ENCODE assay signal across 33 cellular contexts in the genomic region with DNA sequence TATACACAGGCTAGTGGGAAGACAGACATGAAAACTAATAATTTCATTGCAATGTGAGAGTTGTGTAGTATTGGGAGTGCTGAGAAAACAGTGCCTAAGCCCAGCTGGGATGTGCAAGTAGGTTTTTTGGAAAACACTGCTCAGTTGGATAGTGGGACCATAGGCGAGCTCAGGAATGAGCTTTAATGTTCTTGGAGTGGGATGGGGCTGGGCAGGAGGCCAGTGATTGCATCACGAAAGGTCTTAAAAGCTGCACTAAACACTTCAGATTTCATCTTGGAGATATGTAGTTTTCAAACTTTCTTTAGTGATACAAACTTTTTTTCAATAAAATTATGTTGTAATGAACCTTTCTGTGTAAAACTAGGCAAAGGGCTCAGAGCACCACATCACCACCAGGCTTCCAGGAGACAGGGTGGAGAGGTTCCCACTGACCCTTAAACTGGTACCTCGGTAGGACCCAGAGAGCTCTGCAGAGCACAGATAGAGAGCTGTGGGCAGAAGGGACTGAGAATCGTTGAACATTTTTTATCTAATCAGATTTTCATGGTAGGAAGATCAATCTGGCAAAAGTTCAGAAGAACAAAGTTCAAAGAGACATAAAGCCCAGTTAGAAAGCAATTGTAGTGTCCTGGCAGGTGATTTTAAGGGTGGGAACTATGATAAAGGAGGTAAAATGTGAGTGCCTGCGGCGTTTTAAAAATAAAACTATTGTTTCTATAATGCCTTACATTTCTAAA.
DNase-seq lines count a peak whose midpoint lies in the region; ATAC-seq and TF ChIP-seq lines count a peak whose summit lies in the region.
"Had no signal": no experiment of that assay in that cellular context is flagged by ENCODE, and none has a peak within 500 bp of the region (broad histone marks: within the 10 kb centered on the region; RNA-seq: fewer than 3 reads in every experiment).

No MANE protein-coding gene starts in this region.

- no CpG with 5 or more reads among the region's 6 CpGs for WGBS in trophoblast cell (ENCODE audit: extremely low coverage, insufficient coverage, insufficient read length)

- no peak overlapping the region for H3K23ac ChIP-seq in trophoblast cell (ENCODE audit: low read length)

- H3K36me3 Mint-ChIP-seq in type B pancreatic cell: peaks cover 5% of the 10 kb centered on the region

- H4K8ac ChIP-seq in trophoblast cell (ENCODE audit: low read depth, low read length): no peak overlapping the region

- H3K4me1 Mint-ChIP-seq in type B pancreatic cell (ENCODE audit: unreplicated experiment): no peaks in the 10 kb centered on the region
- H3K4me1 Mint-ChIP-seq: B cell; endodermal cell; stimulated activated naive B cell treated with anti-CD40 and anti-IgM and Interleukin-4, amounts not matched to agents 10 μg/mL and 1 μg/mL and 100 μg/mL, for 72 hours had no signal

- no peak overlapping the region for H3K4me2 ChIP-seq in trophoblast cell (ENCODE audit: low read length)

- H2BK12ac ChIP-seq in trophoblast cell (ENCODE audit: low read length): no peak overlapping the region

- no peak overlapping the region for H2BK120ac ChIP-seq in trophoblast cell (ENCODE audit: insufficient read depth, low read length, poor library complexity)

- no peak overlapping the region for H3K4me3 Mint-ChIP-seq in type B pancreatic cell
- H3K4me3 Mint-ChIP-seq: activated T-cell treated with anti-CD3 and anti-CD28 coated beads, Interleukin-2, amount 50 U/mL, for 4 hours; B cell; CD8-positive, alpha-beta T cell; central memory CD8-positive, alpha-beta T cell; dendritic cell treated with granulocyte-macrophage colony-stimulating factor and Interleukin-4, amounts not matched to agents 40 ng/mL and 50 ng/mL, for 4 days; endodermal cell; natural killer cell treated with Interleukin-12 subunit alpha and Interleukin-12 subunit beta and Interleukin-15 and Interleukin-18, amount 100 ng/mL, for 72 hours; stimulated activated naive B cell treated with anti-CD40 and anti-IgM and Interleukin-4, amounts not matched to agents 10 μg/mL and 1 μg/mL and 100 μg/mL, for 72 hours had no signal

- no peak overlapping the region for H2AFZ ChIP-seq in trophoblast cell (ENCODE audit: insufficient read depth, low read length, poor library complexity)

- no peak overlapping the region for H3K27ac ChIP-seq in trophoblast cell (ENCODE audit: low read depth, low read length)
- H3K27ac ChIP-seq: body of pancreas, psoas muscle, SJCRH30, suprapubic skin, uterus had no signal

- peak; percentile 16 for DNase-seq in EH (ENCODE audit: low read depth)
- DNase-seq in adipocyte (ENCODE audit: low read depth): peak; percentile 52
- DNase-seq in left colon: peak in 1 of 2 donors; percentile 38
- no peak for DNase-seq in trophoblast cell
- no peak for DNase-seq in midbrain (lab: John Stamatoyannopoulos, UW)
- DNase-seq in OCI-M2 (lab: John Stamatoyannopoulos, UW; ENCODE audit: unreplicated experiment): no peak
- DNase-seq in type B pancreatic cell (ENCODE audit: extremely low spot score, unreplicated experiment): no peak
- no peak for DNase-seq in left cardiac atrium
- DNase-seq: activated CD4-positive, alpha-beta T cell treated with anti-CD3 and anti-CD28 coated beads, Interleukin-2, amount 50 U/mL, for 1 hour; activated CD4-positive, CD25-positive, alpha-beta regulatory T cell; activated gamma-delta T cell treated with Interleukin-2 at 50 U/mL for 16 hours; activated T-cell treated with anti-CD3 and anti-CD28 coated beads, Interleukin-2, amount 50 U/mL, for 4 hours; CD8-positive, alpha-beta T cell; endodermal cell; hypothalamus; NCI-H1092 treated with DMSO at 0.1 percent for 48 hours; NCI-H1694 treated with DMSO at 0.1 percent for 48 hours; NCI-H446 treated with DMSO at 0.1 percent for 48 hours; NCI-H774; occipital lobe; psoas muscle; SJCRH30; stimulated activated naive B cell treated with anti-CD40 and anti-IgM and Interleukin-4, amounts not matched to agents 10 μg/mL and 1 μg/mL and 100 μg/mL, for 72 hours; SW 1271; uterus had no signal

- no peak overlapping the region for H3K27ac Mint-ChIP-seq in type B pancreatic cell
- H3K27ac Mint-ChIP-seq: B cell; CD8-positive, alpha-beta T cell; dendritic cell treated with granulocyte-macrophage colony-stimulating factor and Interleukin-4, amounts not matched to agents 40 ng/mL and 50 ng/mL, for 4 days; endodermal cell; natural killer cell treated with Interleukin-12 subunit alpha and Interleukin-12 subunit beta and Interleukin-15 and Interleukin-18, amount 100 ng/mL, for 72 hours; stimulated activated naive B cell treated with anti-CD40 and anti-IgM and Interleukin-4, amounts not matched to agents 10 μg/mL and 1 μg/mL and 100 μg/mL, for 72 hours had no signal

- no peak overlapping the region for H3K14ac ChIP-seq in trophoblast cell (ENCODE audit: low read length)

- H3K9me3 Mint-ChIP-seq in type B pancreatic cell: no peaks in the 10 kb centered on the region
- H3K9me3 Mint-ChIP-seq: central memory CD8-positive, alpha-beta T cell; dendritic cell treated with granulocyte-macrophage colony-stimulating factor and Interleukin-4, amounts not matched to agents 40 ng/mL and 50 ng/mL, for 4 days had no signal

- H3K27me3 ChIP-seq in adipocyte (replicated peaks; ENCODE audit: control insufficient read depth, insufficient read depth, low read length) (no peaks in the 10 kb centered on the region), trophoblast cell (ENCODE audit: insufficient read depth, low read length) (no peaks in the 10 kb centered on the region)
- H3K27me3 ChIP-seq: body of pancreas, SJCRH30, suprapubic skin, uterus had no signal

- H3K4me1 ChIP-seq in adipocyte (ENCODE audit: control insufficient read depth, insufficient read depth, low read length): peaks cover 37% of the 10 kb centered on the region
- no peaks in the 10 kb centered on the region for H3K4me1 ChIP-seq in trophoblast cell (ENCODE audit: control insufficient read depth in 1 of 2, insufficient read depth in 2 of 2, low read length in 2 of 2)
- H3K4me1 ChIP-seq: body of pancreas, psoas muscle, SJCRH30, suprapubic skin, uterus had no signal

- H3K9ac ChIP-seq in adipocyte (ENCODE audit: low read length) (no peak overlapping the region), trophoblast cell (ENCODE audit: low read length) (peak overlapping the region; percentile 5)

- no peaks in the 10 kb centered on the region for H3K79me2 ChIP-seq in trophoblast cell (ENCODE audit: control insufficient read depth, insufficient read depth, low read length, poor library complexity)

- no peaks in the 10 kb centered on the region for H3K79me1 ChIP-seq in trophoblast cell (ENCODE audit: low read length)

- no peaks in the 10 kb centered on the region for H3K27me3 Mint-ChIP-seq in type B pancreatic cell
- H3K27me3 Mint-ChIP-seq: B cell; central memory CD8-positive, alpha-beta T cell; dendritic cell treated with granulocyte-macrophage colony-stimulating factor and Interleukin-4, amounts not matched to agents 40 ng/mL and 50 ng/mL, for 4 days; natural killer cell treated with Interleukin-12 subunit alpha and Interleukin-12 subunit beta and Interleukin-15 and Interleukin-18, amount 100 ng/mL, for 72 hours had no signal

- no peak overlapping the region for H3K18ac ChIP-seq in trophoblast cell (ENCODE audit: low read length)

- H4K12ac ChIP-seq in trophoblast cell (ENCODE audit: low read depth, low read length): no peak overlapping the region

- peak; percentile 91 for ATAC-seq in left colon
- no peak for ATAC-seq in left cardiac atrium
- ATAC-seq: activated T-cell treated with anti-CD3 and anti-CD28 coated beads, Interleukin-2, amount 50 U/mL, for 4 hours; body of pancreas; CD8-positive, alpha-beta T cell; esophagus mucosa; K562; natural killer cell treated with Interleukin-12 subunit alpha and Interleukin-12 subunit beta and Interleukin-15 and Interleukin-18, amount 100 ng/mL, for 72 hours; psoas muscle; stimulated activated naive B cell treated with anti-CD40 and anti-IgM and Interleukin-4, amounts not matched to agents 10 μg/mL and 1 μg/mL and 100 μg/mL, for 72 hours had no signal

- H2AK5ac ChIP-seq in trophoblast cell (ENCODE audit: low read length): no peak overlapping the region

- H3K9me3 ChIP-seq in adipocyte (ENCODE audit: control insufficient read depth, low read length): no peaks in the 10 kb centered on the region
- H3K9me3 ChIP-seq in trophoblast cell (ENCODE audit: insufficient read depth, low read depth, low read length): peaks cover 5% of the 10 kb centered on the region
- H3K9me3 ChIP-seq: body of pancreas, psoas muscle, SJCRH30, suprapubic skin, uterus had no signal

- TF ChIP-seq CTCF in type B pancreatic cell (conservative IDR thresholded peaks at IDR 0.05): no peak

- no peak overlapping the region for H4K91ac ChIP-seq in trophoblast cell (ENCODE audit: low read depth, low read length)

- H3K36me3 ChIP-seq in adipocyte (ENCODE audit: control insufficient read depth, insufficient read depth, low read length, severe bottlenecking) (no peaks in the 10 kb centered on the region), trophoblast cell (ENCODE audit: control insufficient read depth in 1 of 2, insufficient read depth in 2 of 2, low read length in 2 of 2) (no peaks in the 10 kb centered on the region)
- H3K36me3 ChIP-seq: SJCRH30, suprapubic skin, uterus had no signal

- H3K4ac ChIP-seq in trophoblast cell (ENCODE audit: low read depth, low read length): no peak overlapping the region

- intact Hi-C loops in left colon (cut with DNase I, micrococcal nuclease) (no loop called here), left cardiac atrium (cut with DNase I) (no loop called here)

- H3K4me3 ChIP-seq in adipocyte (ENCODE audit: low read length) (no peak overlapping the region), trophoblast cell (ENCODE audit: low read depth, low read length) (no peak overlapping the region)
- H3K4me3 ChIP-seq: body of pancreas, K562, psoas muscle, SJCRH30, suprapubic skin, uterus had no signal

- H2BK5ac ChIP-seq in trophoblast cell (ENCODE audit: low read depth, low read length, poor library complexity): no peak overlapping the region

Comparison
In these comparisons a context has a peak if more than half of its experiments do, and no peak if none do; other contexts are left out.
1. DNase-seq: peak in EH (single experiment) and adipocyte (single experiment); none in trophoblast cell (0 of 2), midbrain (single experiment), OCI-M2 (single experiment), type B pancreatic cell (single experiment) and left cardiac atrium (single experiment).